Comparison of ENCODE assay signal across 1 cellular context in genomic region chr17:40552806-40553693, GRCh38.
TF ChIP-seq lines count a peak whose summit lies in the region.

No MANE protein-coding gene starts in this region.

TF ChIP-seq in GM12878, 131 proteins besides CTCF, POLR2A, EP300 and RAD21 (continued from another document):
- TF ChIP-seq ZBTB40 (IDR thresholded peaks at IDR 0.05; ENCODE audit: borderline replicate concordance) (no peak), ATF2 (IDR thresholded peaks at IDR 0.05; ENCODE audit: low read length) (0 out of 2 replicates have a peak, but pooled peaks have one; percentile 11), POU2F2 (IDR thresholded peaks at IDR 0.05; ENCODE audit: borderline replicate concordance, low read depth, low read length) (peak; percentile 53; the same call in 2 of the 3 replicates), POLR2AphosphoS2 (IDR thresholded peaks at IDR 0.05; ENCODE audit: low read depth, low read length) (peak; percentile 83), BACH1 (IDR thresholded peaks at IDR 0.05; ENCODE audit: borderline replicate concordance) (peak; percentile 55; the same call in 1 of the 2 replicates), ZBED1 (IDR thresholded peaks at IDR 0.05; ENCODE audit: borderline replicate concordance) (peak; percentile 49; the same call in 1 of the 2 replicates), JUND (IDR thresholded peaks at IDR 0.05; ENCODE audit: low read depth, low read length) (no peak), KLF5 (IDR thresholded peaks at IDR 0.05; ENCODE audit: partially characterized antibody) (no peak), E2F8 (IDR thresholded peaks at IDR 0.05; ENCODE audit: low read depth, partially characterized antibody) (peak; percentile 76), SIN3A (IDR thresholded peaks at IDR 0.05; ENCODE audit: low read depth, low read length) (no peak), ZNF24 (IDR thresholded peaks at IDR 0.05) (no peak), BCLAF1 (IDR thresholded peaks at IDR 0.05) (0 out of 2 replicates have a peak, but pooled peaks have one; percentile 20), BCL11A (IDR thresholded peaks at IDR 0.05; ENCODE audit: low read depth, low read length) (no peak; the same call in 1 of the 2 replicates), KDM1A (IDR thresholded peaks at IDR 0.05; ENCODE audit: borderline replicate concordance) (no peak), TAF1 (IDR thresholded peaks at IDR 0.05; ENCODE audit: borderline replicate concordance, low read depth, low read length) (no peak), MEF2A (IDR thresholded peaks at IDR 0.05; ENCODE audit: insufficient read depth, low read depth, low read length) (no peak), ELK1 (IDR thresholded peaks at IDR 0.05; ENCODE audit: low read depth, low read length) (peak; percentile 53), ZBTB4 (CRISPR knock-in tag; IDR thresholded peaks at IDR 0.05) (peak; percentile 9; the same call in 1 of the 2 replicates), LARP7 (IDR thresholded peaks at IDR 0.05) (0 out of 2 replicates have a peak, but pooled peaks have one; percentile 38)
TF ChIP-seq in GM12878: peak in this region for 28.
